Comparison of ENCODE assay signal across 15 cellular contexts in the genomic region with DNA sequence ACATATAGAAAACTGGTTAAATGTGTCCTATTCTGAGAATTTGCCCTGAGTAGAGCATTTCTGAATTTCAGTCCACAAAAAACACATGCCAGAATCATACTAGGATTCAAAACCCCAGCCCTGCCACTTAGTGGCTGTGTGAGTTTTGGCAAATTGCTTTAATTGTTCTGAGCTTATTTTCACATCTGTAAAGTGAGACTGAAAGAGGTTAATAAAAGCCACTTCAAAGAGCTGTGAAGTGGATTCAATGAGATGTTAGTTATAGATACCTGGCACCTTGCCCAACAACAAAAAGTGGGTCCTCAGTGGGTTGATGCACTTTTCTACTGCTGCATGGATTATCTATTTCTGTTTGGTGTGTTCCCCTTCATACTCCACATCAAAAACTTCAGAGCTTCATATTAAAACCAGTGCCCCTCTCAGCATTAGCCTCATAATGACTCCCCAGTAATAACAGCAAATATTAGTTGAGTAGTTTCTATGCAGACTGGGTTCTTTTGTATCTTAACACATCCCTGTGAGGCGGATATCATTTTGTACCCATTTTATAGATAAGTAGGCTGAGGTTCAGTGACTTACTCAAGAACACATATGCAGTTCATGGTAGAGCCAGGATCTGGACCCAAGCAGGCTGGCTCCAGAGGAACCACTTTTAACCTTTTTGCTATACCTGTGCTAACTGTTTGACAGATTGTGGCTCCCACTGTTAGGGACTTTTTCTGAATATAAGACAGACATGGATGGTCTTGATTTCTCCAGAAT. TPM values are rescaled to one million over a fixed set of nuclear protein-coding genes. Genes with fewer than 3 reads are reported as not detected.
A peak's percentile ranks its signal among the peaks of the same experiment; 100 is the strongest.
DNase-seq lines count a peak whose midpoint lies in the region; ATAC-seq, FAIRE-seq and TF ChIP-seq lines count a peak whose summit lies in the region.
"Had no signal": no experiment of that assay in that cellular context is flagged by ENCODE, and none has a peak within 500 bp of the region (broad histone marks: within the 10 kb centered on the region; RNA-seq: fewer than 3 reads in every experiment).

No MANE protein-coding gene starts in this region.

- no peaks in the 10 kb centered on the region for H3K27me3 Mint-ChIP-seq in CD8-positive, alpha-beta T cell (ENCODE audit: low read depth)

- no peak overlapping the region for H3K4me3 ChIP-seq in CD8-positive, alpha-beta T cell (ENCODE audit: low read depth, low read length)
- H3K4me3 ChIP-seq: adrenal gland, tibial nerve had no signal

- no peak overlapping the region for H3K27ac ChIP-seq in CD8-positive, alpha-beta T cell (ENCODE audit: low read depth, low read length)

- FAIRE-seq in GM18507 (lab: Jason Lieb, UNC) (peak; percentile 26), frontal cortex (lab: Jason Lieb, UNC) (no peak)

- DNase-seq in CD8-positive, alpha-beta T cell = no peak
- no peak for DNase-seq in GM18507 (ENCODE audit: extremely low spot score, insufficient read length, low read depth)
- peak; percentile 19 for DNase-seq in NCI-H69 (lab: John Stamatoyannopoulos, UW)
- DNase-seq in activated naive CD8-positive, alpha-beta T cell treated with anti-CD3 and anti-CD28 coated beads, Interleukin-2, amount 50 U/mL, for 16 hours (ENCODE audit: low read depth, low spot score) = peak; percentile 35
- DNase-seq in frontal cortex (ENCODE audit: low spot score in 2 of 2) = no peak
- DNase-seq: adrenal gland, EL, IMR-90, PC-3, T1000 had no signal

- no peaks in the 10 kb centered on the region for H3K36me3 ChIP-seq in CD8-positive, alpha-beta T cell (ENCODE audit: insufficient read depth, low read length)
- H3K36me3 ChIP-seq: adrenal gland, tibial nerve had no signal

- peaks cover 38% of the 10 kb centered on the region for H3K4me1 ChIP-seq in CD8-positive, alpha-beta T cell (ENCODE audit: insufficient read depth, low read length)

- ATAC-seq in CD8-positive, alpha-beta T cell = no peak
- ATAC-seq in GM21786 (IDR thresholded peaks at IDR 0.05; ENCODE audit: unreplicated experiment) = no peak
- no peak for ATAC-seq in HG03159 (IDR thresholded peaks at IDR 0.05; ENCODE audit: unreplicated experiment)
- ATAC-seq: PC-3 had no signal

- no peaks in the 10 kb centered on the region for H3K9me3 Mint-ChIP-seq in CD8-positive, alpha-beta T cell

- POLR2A ChIA-PET in CD8-positive, alpha-beta T cell (lab: Charles Lee) = interaction anchor here (0.6 to 1.7 kb wide), 6 partner anchors 10 to 251 kb away, joined by 3 to 13 read pairs (median 4); no protein-coding TSS in a partner anchor

- CTCF ChIA-PET in CD8-positive, alpha-beta T cell (lab: Charles Lee) = interaction anchor here (0.7 to 3.8 kb wide), 12 partner anchors 10 to 251 kb away, joined by 3 to 39 read pairs (median 3); a partner anchor contains a TSS

- H3K4me1 Mint-ChIP-seq in CD8-positive, alpha-beta T cell (ENCODE audit: low read depth) = peaks cover 33% of the 10 kb centered on the region

- no peaks in the 10 kb centered on the region for H3K9me3 ChIP-seq in CD8-positive, alpha-beta T cell (ENCODE audit: low read length)
- H3K9me3 ChIP-seq: adrenal gland, tibial nerve had no signal

- H3K36me3 Mint-ChIP-seq in CD8-positive, alpha-beta T cell = no peaks in the 10 kb centered on the region

- intact Hi-C loops in CD8-positive, alpha-beta T cell (cut with DNase I, micrococcal nuclease) = no loop called here

- TF ChIP-seq CTCF in CD8-positive, alpha-beta T cell (IDR thresholded peaks at IDR 0.05) = no peak

- H3K4me3 Mint-ChIP-seq in CD8-positive, alpha-beta T cell = peak overlapping the region; percentile 1

- H3K27me3 ChIP-seq in CD8-positive, alpha-beta T cell (ENCODE audit: insufficient read depth, low read length) = no peaks in the 10 kb centered on the region
- H3K27me3 ChIP-seq: adrenal gland, tibial nerve had no signal

- H3K27ac Mint-ChIP-seq in CD8-positive, alpha-beta T cell = peak overlapping the region; percentile 23

RNA-seq across cellular contexts. Expression of a gene that starts 14.2 kb away (rescaled TPM):
- total RNA-seq in CD8-positive, alpha-beta T cell = not detected
- 1.6 TPM for total RNA-seq in frontal cortex
- total RNA-seq: glomerular endothelial cell, H4, IMR-90, PC-3 had no signal

RNA-seq across cellular contexts. Expression of a gene that starts 14.2 kb away (rescaled TPM):
- total RNA-seq in CD8-positive, alpha-beta T cell = not detected
- 1.2 TPM for total RNA-seq in frontal cortex
- total RNA-seq: glomerular endothelial cell, H4, PC-3 had no signal

RNA-seq across cellular contexts. Expression of a gene that starts 43.9 kb away (rescaled TPM):
- total RNA-seq in CD8-positive, alpha-beta T cell = 10 to 100 TPM; 14.0 to 15.5 TPM
- total RNA-seq in frontal cortex = 0.41 TPM
- total RNA-seq: glomerular endothelial cell, H4, IMR-90 had no signal

Comparison
In these comparisons a context has a peak if more than half of its experiments do, and no peak if none do; other contexts are left out.
1. DNase-seq: peak in NCI-H69 (single experiment) and activated naive CD8-positive, alpha-beta T cell treated with anti-CD3 and anti-CD28 coated beads, Interleukin-2, amount 50 U/mL, for 16 hours (single experiment); none in CD8-positive, alpha-beta T cell (0 of 7), GM18507 (single experiment) and frontal cortex (0 of 2).
2. RNA of a gene that starts 43.9 kb away (total RNA-seq): 14.0 to 15.5 TPM in CD8-positive, alpha-beta T cell; 0.41 TPM in frontal cortex (single experiment); every median in the first group is over 10 times any median in the second.